ENCODE assay signal across 13 cellular contexts in genomic region chr9:32554107-32554506, GRCh38. TPM values are rescaled to one million over a fixed set of nuclear protein-coding genes. Genes with fewer than 3 reads are reported as not detected.
DNase-seq lines count a peak whose midpoint lies in the region; ATAC-seq and TF ChIP-seq lines count a peak whose summit lies in the region.
"Had no signal": no experiment of that assay in that cellular context is flagged by ENCODE, and none has a peak within 500 bp of the region (broad histone marks: within the 10 kb centered on the region; RNA-seq: fewer than 3 reads in every experiment).

No MANE protein-coding gene starts in this region.

- peak overlapping the region; percentile 42 for H3K27ac Mint-ChIP-seq in activated CD4-positive, alpha-beta T cell treated with anti-CD3 and anti-CD28 coated beads for 36 hours
- no peak overlapping the region for H3K27ac Mint-ChIP-seq in neural crest cell (ENCODE audit: unreplicated experiment)

- intact Hi-C loops in activated CD4-positive, alpha-beta T cell treated with anti-CD3 and anti-CD28 coated beads for 36 hours (cut with DNase I, micrococcal nuclease), result loop anchor here (5.0 to 10.0 kb wide), 3 partner anchors 523 to 1621 kb away; partner anchors contain the start of genes B4GALT1 (in 1 of the 2), SMU1 (in 1 of the 2) and UBAP1 (in 1 of the 2)

- H3K27me3 Mint-ChIP-seq in activated CD4-positive, alpha-beta T cell treated with anti-CD3 and anti-CD28 coated beads for 36 hours, result no peaks in the 10 kb centered on the region
- H3K27me3 Mint-ChIP-seq in neural crest cell (ENCODE audit: low read depth), result no peaks in the 10 kb centered on the region

- no peak for ATAC-seq in activated CD4-positive, alpha-beta T cell treated with anti-CD3 and anti-CD28 coated beads for 36 hours
- ATAC-seq in esophagus mucosa (no peak), GM18498 (IDR thresholded peaks at IDR 0.05; ENCODE audit: unreplicated experiment) (no peak), GM18505 (IDR thresholded peaks at IDR 0.05; ENCODE audit: unreplicated experiment) (no peak)

- peak overlapping the region; percentile 91 for H3K4me3 ChIP-seq in NB4 (ENCODE audit: low read depth, low read length)
- H3K4me3 ChIP-seq: lung had no signal

- TF ChIP-seq POLR2A in NB4 (IDR thresholded peaks at IDR 0.05; ENCODE audit: extremely low read depth, insufficient read length) (no peak), GM18505 (IDR thresholded peaks at IDR 0.05; ENCODE audit: borderline replicate concordance, extremely low read depth, insufficient read depth, insufficient read length) (no peak)

- H3K4me3 Mint-ChIP-seq in activated CD4-positive, alpha-beta T cell treated with anti-CD3 and anti-CD28 coated beads for 36 hours, result no peak overlapping the region
- H3K4me3 Mint-ChIP-seq in neural crest cell, result peak overlapping the region; percentile 65

- POLR2A ChIA-PET in activated CD4-positive, alpha-beta T cell treated with anti-CD3 and anti-CD28 coated beads for 36 hours (lab: Charles Lee), result no interaction called here

- H3K4me1 Mint-ChIP-seq in activated CD4-positive, alpha-beta T cell treated with anti-CD3 and anti-CD28 coated beads for 36 hours, result peaks cover 41% of the 10 kb centered on the region
- peaks cover 26% of the 10 kb centered on the region for H3K4me1 Mint-ChIP-seq in neural crest cell

- CTCF ChIA-PET in activated CD4-positive, alpha-beta T cell treated with anti-CD3 and anti-CD28 coated beads for 36 hours (lab: Charles Lee), result interaction anchor here (1.2 to 3.1 kb wide), 3 partner anchors 9 to 26 kb away, joined by 5 to 17 read pairs (median 5); partner anchors contain the start of gene NDUFB6

- no peak for DNase-seq in activated CD4-positive, alpha-beta T cell treated with anti-CD3 and anti-CD28 coated beads for 36 hours
- DNase-seq in activated CD4-positive, alpha-beta T cell treated with anti-CD3 and anti-CD28 coated beads, Interleukin-2, amount 50 U/mL, for 1 hour, result no peak
- DNase-seq in NB4 (ENCODE audit: low read depth) (peak; percentile 83), amniotic epithelial cell (ENCODE audit: low read depth) (peak; percentile 43), neural crest cell (ENCODE audit: low read depth, low spot score) (no peak)
- DNase-seq: ACHN; activated naive CD4-positive, alpha-beta T cell treated with anti-CD3 and anti-CD28 coated beads for 36 hours; stimulated activated CD4-positive, alpha-beta T cell treated with anti-CD3 and anti-CD28 coated beads, Interleukin-4, amount 100 ng/mL, for 4 hours; substantia nigra had no signal

- TF ChIP-seq CTCF in NB4 (IDR thresholded peaks at IDR 0.05; ENCODE audit: low read depth, low read length) (no peak), neural crest cell (conservative IDR thresholded peaks at IDR 0.05) (no peak)

- H3K9me3 Mint-ChIP-seq in activated CD4-positive, alpha-beta T cell treated with anti-CD3 and anti-CD28 coated beads for 36 hours (ENCODE audit: low read depth), result no peaks in the 10 kb centered on the region
- H3K9me3 Mint-ChIP-seq in neural crest cell, result no peaks in the 10 kb centered on the region
- H3K9me3 Mint-ChIP-seq: activated naive CD4-positive, alpha-beta T cell treated with anti-CD3 and anti-CD28 coated beads for 36 hours had no signal

- peaks cover 28% of the 10 kb centered on the region for H3K36me3 Mint-ChIP-seq in activated CD4-positive, alpha-beta T cell treated with anti-CD3 and anti-CD28 coated beads for 36 hours (ENCODE audit: low read depth)
- H3K36me3 Mint-ChIP-seq in neural crest cell (ENCODE audit: low read depth), result peaks cover 4% of the 10 kb centered on the region

RNA-seq across cellular contexts. Expression of gene TOPORS, which starts 1.7 kb away (rescaled TPM):
- total RNA-seq in activated CD4-positive, alpha-beta T cell treated with anti-CD3 and anti-CD28 coated beads for 36 hours, result 10 to 100 TPM; 14.4 to 18.9 TPM
- total RNA-seq in neural crest cell, result 20.8 and 21.0 TPM in 2 replicates
- total RNA-seq in esophagus mucosa, result 8.8 TPM

RNA-seq across cellular contexts. Expression of gene SMIM27, which starts 2.0 kb away (rescaled TPM):
- 10 to 100 TPM; 16.1 to 19.5 TPM for total RNA-seq in activated CD4-positive, alpha-beta T cell treated with anti-CD3 and anti-CD28 coated beads for 36 hours
- 10.2 and 13.6 TPM in 2 replicates for total RNA-seq in neural crest cell
- total RNA-seq in esophagus mucosa, result 7.2 TPM

RNA-seq across cellular contexts. Expression of gene NDUFB6, which starts 18.9 kb away (rescaled TPM):
- total RNA-seq in activated CD4-positive, alpha-beta T cell treated with anti-CD3 and anti-CD28 coated beads for 36 hours, result 10 to 100 TPM; 29.6 to 67.0 TPM
- total RNA-seq in neural crest cell, result 55.5 and 56.7 TPM in 2 replicates
- 39.2 TPM for total RNA-seq in esophagus mucosa

RNA-seq across cellular contexts. Expression of gene RIGI, which starts 28.1 kb away (rescaled TPM):
- 1 to 10 TPM; 8.9 to 9.7 TPM for total RNA-seq in activated CD4-positive, alpha-beta T cell treated with anti-CD3 and anti-CD28 coated beads for 36 hours
- 6.4 and 6.6 TPM in 2 replicates for total RNA-seq in neural crest cell
- total RNA-seq in esophagus mucosa, result 5.6 TPM

Comparison
In these comparisons a context has a peak if more than half of its experiments do, and no peak if none do; other contexts are left out.
1. DNase-seq: peak in NB4 (single experiment) and amniotic epithelial cell (single experiment); none in activated CD4-positive, alpha-beta T cell treated with anti-CD3 and anti-CD28 coated beads for 36 hours (single experiment), activated CD4-positive, alpha-beta T cell treated with anti-CD3 and anti-CD28 coated beads, Interleukin-2, amount 50 U/mL, for 1 hour (single experiment) and neural crest cell (single experiment).